24 cellular contexts compared by ENCODE assay signal in genomic region chr6:21611485-21611884, GRCh38. TPM values are rescaled to one million over a fixed set of nuclear protein-coding genes. Genes with fewer than 3 reads are reported as not detected.
DNase-seq lines count a peak whose midpoint lies in the region; ATAC-seq and TF ChIP-seq lines count a peak whose summit lies in the region.
"Had no signal": no experiment of that assay in that cellular context is flagged by ENCODE, and none has a peak within 500 bp of the region (broad histone marks: within the 10 kb centered on the region; RNA-seq: fewer than 3 reads in every experiment).

No MANE protein-coding gene starts in this region.

- no peak overlapping the region for H3K4me3 ChIP-seq in SK-N-SH (ENCODE audit: low read depth in 2 of 2, low read length in 1 of 2)
- no peak overlapping the region for H3K4me3 ChIP-seq in OCI-LY3 (ENCODE audit: low read length)
- H3K4me3 ChIP-seq in upper lobe of right lung: no peak overlapping the region
- H3K4me3 ChIP-seq: A549; BLaER1 treated with 17β-estradiol and CSF1 and Interleukin-3, amounts not matched to agents 10 nM and 100 nM; GM23338; HAP-1; MG63; SK-N-MC had no signal

- H3K4me1 ChIP-seq in SK-N-SH (ENCODE audit: control insufficient read depth in 1 of 2, insufficient read depth in 2 of 2, low read depth in 1 of 2, low read length in 1 of 2) (peaks cover 6 to 25% of the 10 kb centered on the region in 2 experiments; a peak in 3 of 4 replicates), OCI-LY3 (ENCODE audit: low read length) (peaks cover 53% of the 10 kb centered on the region), upper lobe of right lung (no peaks in the 10 kb centered on the region)
- H3K4me1 ChIP-seq: A549 had no signal

- H3K9ac ChIP-seq in SK-N-SH (no peak overlapping the region), OCI-LY3 (ENCODE audit: low read length) (peak overlapping the region; percentile 99; the same call in 1 of the 2 replicates)
- H3K9ac ChIP-seq: BLaER1 treated with 17β-estradiol and CSF1 and Interleukin-3, amounts not matched to agents 10 nM and 100 nM had no signal

- DNase-seq in SK-N-SH (peak; percentile 33), NCI-H146 (lab: John Stamatoyannopoulos, UW) (peak; percentile 15), activated gamma-delta T cell treated with Interleukin-2 at 50 U/mL for 16 hours (no peak), upper lobe of right lung (no peak)
- DNase-seq in central memory CD4-positive, alpha-beta T cell: no peak
- DNase-seq: AML-193; CD4-positive, alpha-beta T cell; HFFc6; KBM-7; MG63; NCI-H187; NCI-H510A; NCI-H82; OCI-M1; SIG-M5; T-helper 17 cell; T1000 had no signal

- TF ChIP-seq EP300 in SK-N-SH (IDR thresholded peaks at IDR 0.05; ENCODE audit: borderline replicate concordance in 1 of 2, low read depth in 1 of 2, low read length in 1 of 2): no peak

- no peaks in the 10 kb centered on the region for H3K79me2 ChIP-seq in SK-N-SH (ENCODE audit: insufficient read depth)
- H3K79me2 ChIP-seq in OCI-LY3 (ENCODE audit: low read length): no peaks in the 10 kb centered on the region

- H4K20me1 ChIP-seq in SK-N-SH (ENCODE audit: insufficient read depth) (no peaks in the 10 kb centered on the region), OCI-LY3 (ENCODE audit: insufficient read depth, low read length) (no peaks in the 10 kb centered on the region)
- H4K20me1 ChIP-seq: BLaER1 treated with 17β-estradiol and CSF1 and Interleukin-3, amounts not matched to agents 10 nM and 100 nM had no signal

- WGBS in SK-N-SH (ENCODE audit: low lambda C conversion rate): 95% methylated on average over 3 of the region's 3 CpGs

- no peak overlapping the region for H2AFZ ChIP-seq in SK-N-SH (ENCODE audit: low read depth)
- peak overlapping the region; percentile 65; the same call in 1 of the 2 replicates for H2AFZ ChIP-seq in OCI-LY3 (ENCODE audit: low read depth, low read length)

- H3K27ac ChIP-seq in SK-N-SH (ENCODE audit: low read depth in 2 of 2, low read length in 1 of 2) (peak overlapping the region in 1 of 2 experiments; percentile 42; a peak in 1 of 4 replicates), OCI-LY3 (ENCODE audit: low read length) (peak overlapping the region; percentile 100), upper lobe of right lung (no peak overlapping the region)
- H3K27ac ChIP-seq: A549 had no signal

- H3K27me3 ChIP-seq in SK-N-SH (ENCODE audit: insufficient read depth) (no peaks in the 10 kb centered on the region), OCI-LY3 (ENCODE audit: low read depth, low read length) (no peaks in the 10 kb centered on the region), upper lobe of right lung (no peaks in the 10 kb centered on the region)
- H3K27me3 ChIP-seq: BLaER1 treated with 17β-estradiol and CSF1 and Interleukin-3, amounts not matched to agents 10 nM and 100 nM; MG63 had no signal

- H3K4me2 ChIP-seq in SK-N-SH: no peak overlapping the region
- H3K4me2 ChIP-seq in OCI-LY3 (ENCODE audit: low read length): peak overlapping the region; percentile 99
- H3K4me2 ChIP-seq: A549, GM23338 had no signal

- no peaks in the 10 kb centered on the region for H3F3A ChIP-seq in SK-N-SH (replicated peaks; ENCODE audit: insufficient read depth)

- ATAC-seq in SK-N-SH treated with all-trans-retinoic acid at 6 μM for 48 hours (no peak), upper lobe of right lung (no peak)
- ATAC-seq: A549, GM23338, T-helper 17 cell had no signal

- CTCF ChIA-PET in SK-N-SH (lab: Yijun Ruan, JAX): no interaction called here

- H3K36me3 ChIP-seq in SK-N-SH (replicated peaks in 1 of 2; ENCODE audit: control insufficient read depth in 1 of 2, insufficient read depth in 2 of 2, low read length in 1 of 2) (no peaks in the 10 kb centered on the region), OCI-LY3 (replicated peaks; ENCODE audit: low read depth, low read length) (no peaks in the 10 kb centered on the region), upper lobe of right lung (no peaks in the 10 kb centered on the region)
- H3K36me3 ChIP-seq: HAP-1, MG63 had no signal

- no peak for TF ChIP-seq RAD21 in SK-N-SH (IDR thresholded peaks at IDR 0.05; ENCODE audit: low read length)

- intact Hi-C loops in upper lobe of right lung (cut with DNase I): no loop called here

- POLR2A ChIA-PET in SK-N-SH (lab: Yijun Ruan, JAX): no interaction called here

- TF ChIP-seq CTCF in SK-N-SH (IDR thresholded peaks at IDR 0.05) (no peak), OCI-LY3 (IDR thresholded peaks at IDR 0.05; ENCODE audit: low read depth, low read length) (no peak), upper lobe of right lung (IDR thresholded peaks at IDR 0.05) (no peak)

- no peaks in the 10 kb centered on the region for H3K9me2 ChIP-seq in SK-N-SH

- H3K9me3 ChIP-seq in SK-N-SH (no peaks in the 10 kb centered on the region), OCI-LY3 (ENCODE audit: insufficient read depth, low read length) (no peaks in the 10 kb centered on the region), upper lobe of right lung (no peaks in the 10 kb centered on the region)
- H3K9me3 ChIP-seq: A549, HAP-1, MG63 had no signal

TF ChIP-seq in SK-N-SH, 30 proteins besides CTCF, POLR2A, EP300 and RAD21:
- no peak for TF ChIP-seq GABPA (IDR thresholded peaks at IDR 0.05; ENCODE audit: low read depth)
- 0 out of 2 replicates have a peak, but pooled peaks have one; percentile 33 for TF ChIP-seq YY1 (IDR thresholded peaks at IDR 0.05; ENCODE audit: low read depth)
- TF ChIP-seq RCOR1 (IDR thresholded peaks at IDR 0.05; ENCODE audit: low read length): no peak
TF ChIP-seq in SK-N-SH: peak in this region for 1.

TF ChIP-seq in SK-N-SH treated with all-trans-retinoic acid at 6 μM for 48 hours, 23 proteins besides CTCF, POLR2A, EP300 and RAD21 (continues in another document):
- TF ChIP-seq PPARA (CRISPR knock-in tag; IDR thresholded peaks at IDR 0.05; ENCODE audit: borderline replicate concordance) (no peak), ZNF8 (CRISPR knock-in tag; IDR thresholded peaks at IDR 0.05) (no peak), RARB (CRISPR knock-in tag; IDR thresholded peaks at IDR 0.05) (no peak), ISL1 (CRISPR knock-in tag; IDR thresholded peaks at IDR 0.05) (no peak), SNAI2 (CRISPR knock-in tag; IDR thresholded peaks at IDR 0.05) (no peak), CSRNP3 (CRISPR knock-in tag; IDR thresholded peaks at IDR 0.05) (no peak), ARNTL (CRISPR knock-in tag; IDR thresholded peaks at IDR 0.05; ENCODE audit: borderline replicate concordance, low read depth) (no peak), BACH2 (CRISPR knock-in tag; IDR thresholded peaks at IDR 0.05; ENCODE audit: borderline replicate concordance) (no peak), TSHZ2 (CRISPR knock-in tag; IDR thresholded peaks at IDR 0.05) (no peak), TOX (CRISPR knock-in tag; IDR thresholded peaks at IDR 0.05; ENCODE audit: borderline replicate concordance) (no peak), CREB5 (CRISPR knock-in tag; IDR thresholded peaks at IDR 0.05; ENCODE audit: low read depth) (no peak)

RNA-seq across cellular contexts. Expression of gene SOX4, which starts 17.9 kb away (rescaled TPM):
- polyA plus RNA-seq in SK-N-SH (2012; rRNA removed): 5.5 and 5.8 TPM in 2 replicates
- 7.8 and 7.9 TPM in 2 replicates for polyA plus RNA-seq in SK-N-SH (2012; cell fraction: cytosol; rRNA removed)
- polyA plus RNA-seq in SK-N-SH (2012; cell fraction: nucleus; rRNA removed): 6.8 and 7.5 TPM in 2 replicates
- total RNA-seq in upper lobe of right lung: 20.0 TPM

Comparison
In these comparisons a context has a peak if more than half of its experiments do, and no peak if none do; other contexts are left out.
1. DNase-seq: peak in SK-N-SH (single experiment) and NCI-H146 (single experiment); none in activated gamma-delta T cell treated with Interleukin-2 at 50 U/mL for 16 hours (single experiment), upper lobe of right lung (single experiment) and central memory CD4-positive, alpha-beta T cell (single experiment).